ENCODE assay signal across 12 cellular contexts in the genomic region with DNA sequence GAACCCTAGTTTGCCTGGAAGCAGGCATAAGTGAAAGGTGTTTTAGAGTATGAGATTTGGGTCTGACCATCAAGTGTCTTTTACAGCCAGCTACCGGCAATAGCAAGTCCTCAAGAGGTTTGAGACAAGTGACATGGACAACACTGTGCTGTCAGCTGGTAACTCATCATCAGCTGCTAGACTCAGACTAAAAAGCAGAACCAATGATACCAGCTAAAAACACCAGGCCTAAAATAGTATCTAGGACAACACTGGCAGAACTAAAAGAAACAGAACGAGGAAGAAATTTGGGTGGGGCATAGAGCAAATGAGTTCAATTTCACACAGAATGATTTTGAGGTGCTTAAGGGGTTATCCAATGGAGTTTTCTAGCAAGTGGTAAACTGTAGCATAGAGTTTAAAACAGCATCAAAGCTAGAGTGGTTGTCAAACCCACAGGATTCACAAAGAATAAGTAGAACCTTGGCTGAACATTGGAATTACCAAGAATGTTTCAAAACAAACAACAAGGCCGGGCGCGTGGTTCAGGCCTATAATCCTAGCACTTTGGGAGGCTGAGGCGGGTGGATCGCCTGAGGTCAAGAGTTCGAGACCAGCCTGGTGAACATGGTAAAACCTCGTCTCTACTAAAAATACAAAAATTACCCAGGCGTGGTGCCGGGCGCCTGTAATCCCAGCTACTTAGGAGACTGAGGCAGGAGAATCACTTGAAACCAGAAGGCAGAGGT. TPM values are rescaled to one million over a fixed set of nuclear protein-coding genes. Genes with fewer than 3 reads are reported as not detected.
A peak's percentile ranks its signal among the peaks of the same experiment; 100 is the strongest.
DNase-seq lines count a peak whose midpoint lies in the region; ATAC-seq and TF ChIP-seq lines count a peak whose summit lies in the region.
"Had no signal": no experiment of that assay in that cellular context is flagged by ENCODE, and none has a peak within 500 bp of the region (broad histone marks: within the 10 kb centered on the region; RNA-seq: fewer than 3 reads in every experiment).

No MANE protein-coding gene starts in this region.

- H3K4me1 ChIP-seq in neural progenitor cell (peaks cover 9% of the 10 kb centered on the region), H9 (ENCODE audit: insufficient read depth, low read length) (no peaks in the 10 kb centered on the region)

- H3K36me3 Mint-ChIP-seq in neural progenitor cell: peaks cover 13% of the 10 kb centered on the region
- H3K36me3 Mint-ChIP-seq in H9 (ENCODE audit: insufficient read depth in 1 of 3, low read depth in 3 of 3): peaks cover 29 to 40% (median 37%) of the 10 kb centered on the region in 3 experiments

- intact Hi-C loops in dorsolateral prefrontal cortex (cut with DNase I): loop anchor here (2.0 to 10.0 kb wide), 2 partner anchors 65 to 265 kb away; a partner anchor contains a TSS

- H3K4me1 Mint-ChIP-seq in neural progenitor cell: peaks cover 25% of the 10 kb centered on the region
- H3K4me1 Mint-ChIP-seq in H9: peaks cover 11 to 17% of the 10 kb centered on the region in 2 experiments

- H4K20me1 ChIP-seq in neural progenitor cell (ENCODE audit: low read depth): no peaks in the 10 kb centered on the region
- no peaks in the 10 kb centered on the region for H4K20me1 ChIP-seq in H9 (ENCODE audit: control insufficient read depth, insufficient read depth, insufficient read length)

- H3K4me2 ChIP-seq in neural progenitor cell (no peak overlapping the region), H9 (ENCODE audit: insufficient read depth, insufficient read length, low read length) (no peak overlapping the region)

- H3K27ac ChIP-seq in dorsolateral prefrontal cortex: peak overlapping the region in 48 of 59 donors; percentile 6 to 98 (median 52)
- H3K27ac ChIP-seq in skin epidermis: peak overlapping the region in 12 of 21 experiments; percentile 8 to 94 (median 52)
- no peak overlapping the region for H3K27ac ChIP-seq in neural progenitor cell
- H3K27ac ChIP-seq in H9 (ENCODE audit: insufficient read length, low read depth, low read length): no peak overlapping the region
- H3K27ac ChIP-seq: GM23248 had no signal

- H4K91ac ChIP-seq in H9 (ENCODE audit: insufficient read length, low read depth, low read length): no peak overlapping the region

- H2AFZ ChIP-seq in neural progenitor cell (replicated peaks): no peak overlapping the region
- no peak overlapping the region for H2AFZ ChIP-seq in H9 (ENCODE audit: low read length)
- H2AFZ ChIP-seq: GM23248 had no signal

- H3K4me3 Mint-ChIP-seq in neural progenitor cell (no peak overlapping the region), H9 (no peak overlapping the region)
- H3K4me3 Mint-ChIP-seq: activated CD8-positive, alpha-beta T cell treated with anti-CD3 and anti-CD28 coated beads, Interleukin-2, amount 10 ng/mL, durations not matched to agents 7 days and 5 days; activated naive CD8-positive, alpha-beta T cell had no signal

- H3K27me3 Mint-ChIP-seq in neural progenitor cell (ENCODE audit: insufficient read depth, low read depth): no peaks in the 10 kb centered on the region
- no peaks in the 10 kb centered on the region for H3K27me3 Mint-ChIP-seq in H9 (ENCODE audit: low read depth)
- H3K27me3 Mint-ChIP-seq: activated naive CD8-positive, alpha-beta T cell had no signal

- no peak overlapping the region for H4K8ac ChIP-seq in H9 (replicated peaks; ENCODE audit: insufficient read length, low read depth, low read length)

- peak; percentile 40 for ATAC-seq in GM18498 (IDR thresholded peaks at IDR 0.05; ENCODE audit: unreplicated experiment)
- ATAC-seq: activated CD8-positive, alpha-beta T cell treated with anti-CD3 and anti-CD28 coated beads, Interleukin-2, amount 10 ng/mL, durations not matched to agents 7 days and 5 days had no signal

- H3K23me2 ChIP-seq in H9 (ENCODE audit: insufficient read length, low read depth, low read length, poor library complexity, severe bottlenecking): peaks cover 5% of the 10 kb centered on the region

- no peak overlapping the region for H3K18ac ChIP-seq in H9 (ENCODE audit: insufficient read length, low read depth, low read length)

- no peak overlapping the region for H3K56ac ChIP-seq in H9 (ENCODE audit: insufficient read length, low read depth, low read length)

- H3K9ac ChIP-seq in neural progenitor cell (no peak overlapping the region), H9 (ENCODE audit: extremely low read depth, insufficient read length, low read length) (no peak overlapping the region)
- H3K9ac ChIP-seq: GM23248 had no signal

- H4K5ac ChIP-seq in H9 (ENCODE audit: insufficient read length, low read depth, low read length): no peak overlapping the region

- peaks cover 4% of the 10 kb centered on the region for H3F3A ChIP-seq in neural progenitor cell (ENCODE audit: low read depth)

- no peak overlapping the region for H2BK20ac ChIP-seq in H9 (ENCODE audit: low read depth, low read length, poor library complexity, severe bottlenecking)

- no peak overlapping the region for H2AK5ac ChIP-seq in H9 (ENCODE audit: insufficient read length, low read length)

- H3K79me2 ChIP-seq in neural progenitor cell (ENCODE audit: low read depth): peaks cover 56% of the 10 kb centered on the region
- H3K79me2 ChIP-seq in H9 (ENCODE audit: insufficient read depth, low read length): no peaks in the 10 kb centered on the region

- no peak overlapping the region for H3K14ac ChIP-seq in H9 (ENCODE audit: insufficient read depth, low read length)

- H3K23ac ChIP-seq in H9 (ENCODE audit: insufficient read length, low read depth, low read length): no peak overlapping the region

- H3K27ac Mint-ChIP-seq in neural progenitor cell: no peak overlapping the region
- H3K27ac Mint-ChIP-seq in H9: no peak overlapping the region; a peak in 1 of 7 replicates
- H3K27ac Mint-ChIP-seq: activated CD8-positive, alpha-beta T cell treated with anti-CD3 and anti-CD28 coated beads, Interleukin-2, amount 10 ng/mL, durations not matched to agents 7 days and 5 days; activated naive CD8-positive, alpha-beta T cell had no signal

- H3K36me3 ChIP-seq in neural progenitor cell: peaks cover 16% of the 10 kb centered on the region

- no CpG with 5 or more reads among the region's 12 CpGs for WGBS in H9 (ENCODE audit: extremely low coverage, insufficient read length, low lambda C conversion rate)

- H2BK120ac ChIP-seq in H9 (ENCODE audit: low read depth, low read length, poor library complexity, severe bottlenecking): no peak overlapping the region

- no peak overlapping the region for H2BK12ac ChIP-seq in H9 (ENCODE audit: insufficient read length, low read depth, low read length)

- H3K4ac ChIP-seq in H9 (ENCODE audit: low read depth, low read length): no peak overlapping the region

- H3K4me3 ChIP-seq in dorsolateral prefrontal cortex: peak overlapping the region in 1 of 59 donors; percentile 11
- H3K4me3 ChIP-seq in skin epidermis: no peak overlapping the region
- H3K4me3 ChIP-seq in neural progenitor cell: no peak overlapping the region
- H3K4me3 ChIP-seq: GM23248 had no signal

- TF ChIP-seq CTCF in dorsolateral prefrontal cortex (IDR thresholded peaks at IDR 0.05 in 54 of 56, conservative IDR thresholded peaks at IDR 0.05 in 2 of 56; ENCODE audit: low read depth in 1 of 56, partially characterized antibody in 56 of 56): no peak
- TF ChIP-seq CTCF in neural progenitor cell (IDR thresholded peaks at IDR 0.05): no peak
- TF ChIP-seq CTCF in H9 (conservative IDR thresholded peaks at IDR 0.05): no peak

- DNase-seq in MV-4-11 (lab: John Stamatoyannopoulos, UW) (peak; percentile 90), dorsolateral prefrontal cortex (no peak), neural progenitor cell (ENCODE audit: low spot score) (no peak), H9 (no peak)
- no peak for DNase-seq in activated CD8-positive, alpha-beta memory T cell treated with anti-CD3 and anti-CD28 coated beads, Interleukin-2, amount 50 U/mL, for 48 hours
- DNase-seq: activated CD8-positive, alpha-beta T cell treated with anti-CD3 and anti-CD28 coated beads, Interleukin-2, amount 10 ng/mL, durations not matched to agents 7 days and 5 days; dermis blood vessel endothelial cell; foreskin melanocyte; GM23248 had no signal

- no peaks in the 10 kb centered on the region for H3K9me3 ChIP-seq in neural progenitor cell (ENCODE audit: low read depth)
- H3K9me3 ChIP-seq in H9 (ENCODE audit: control insufficient read depth, low read depth, low read length): no peaks in the 10 kb centered on the region

- H2BK15ac ChIP-seq in H9 (ENCODE audit: low read depth, low read length): no peak overlapping the region

- H3K27me3 ChIP-seq in dorsolateral prefrontal cortex: no peaks in the 10 kb centered on the region
- H3K27me3 ChIP-seq in neural progenitor cell: no peaks in the 10 kb centered on the region
- H3K27me3 ChIP-seq in H9 (ENCODE audit: insufficient read depth, low read length): no peaks in the 10 kb centered on the region

- peaks cover 3% of the 10 kb centered on the region for H3K79me1 ChIP-seq in H9 (ENCODE audit: insufficient read depth, low read depth, low read length, poor library complexity, severe bottlenecking)

- no peak overlapping the region for H3T11ph ChIP-seq in H9 (ENCODE audit: low read length)

- H3K9me3 Mint-ChIP-seq in neural progenitor cell: no peaks in the 10 kb centered on the region
- no peaks in the 10 kb centered on the region for H3K9me3 Mint-ChIP-seq in H9

- no peak overlapping the region for H2BK5ac ChIP-seq in H9 (ENCODE audit: insufficient read length, low read length)

RNA-seq across cellular contexts. Expression of a gene that starts 3.9 kb away (rescaled TPM):
- total RNA-seq in dorsolateral prefrontal cortex: 10 to 100 TPM; 13.7 to 37.5 (median 22.9) TPM
- 114 and 210 TPM in 2 replicates for total RNA-seq in neural progenitor cell (ENCODE audit: low replicate concordance)
- total RNA-seq in H9 (2021): 74.4 and 80.1 TPM in 2 replicates

RNA-seq across cellular contexts. Expression of a gene that starts 6.1 kb away (rescaled TPM):
- total RNA-seq in dorsolateral prefrontal cortex (100 to 1,000 TPM in 82 of 120 experiments, 10 to 100 TPM in 38; 71.7 to 193 (median 110) TPM), neural progenitor cell (ENCODE audit: low replicate concordance) (24.0 and 31.3 TPM in 2 replicates), H9 (2021) (52.8 and 58.8 TPM in 2 replicates)

RNA-seq across cellular contexts. Expression of a gene that starts 43.4 kb away (rescaled TPM):
- 10 to 100 TPM in 99 of 120 experiments, 1 to 10 TPM in 21; 3.2 to 43.7 (median 15.5) TPM for total RNA-seq in dorsolateral prefrontal cortex
- 5.4 and 9.7 TPM in 2 replicates for total RNA-seq in neural progenitor cell (ENCODE audit: low replicate concordance)
- 3.5 and 4.6 TPM in 2 replicates for total RNA-seq in H9 (2021)

Comparison
In these comparisons a context has a peak if more than half of its experiments do, and no peak if none do; other contexts are left out.
1. H3K27ac ChIP-seq: peak in dorsolateral prefrontal cortex (48 of 59) and skin epidermis (12 of 21); none in neural progenitor cell (single experiment) and H9 (single experiment).